Comparison of ENCODE assay signal across 16 cellular contexts in the genomic region with DNA sequence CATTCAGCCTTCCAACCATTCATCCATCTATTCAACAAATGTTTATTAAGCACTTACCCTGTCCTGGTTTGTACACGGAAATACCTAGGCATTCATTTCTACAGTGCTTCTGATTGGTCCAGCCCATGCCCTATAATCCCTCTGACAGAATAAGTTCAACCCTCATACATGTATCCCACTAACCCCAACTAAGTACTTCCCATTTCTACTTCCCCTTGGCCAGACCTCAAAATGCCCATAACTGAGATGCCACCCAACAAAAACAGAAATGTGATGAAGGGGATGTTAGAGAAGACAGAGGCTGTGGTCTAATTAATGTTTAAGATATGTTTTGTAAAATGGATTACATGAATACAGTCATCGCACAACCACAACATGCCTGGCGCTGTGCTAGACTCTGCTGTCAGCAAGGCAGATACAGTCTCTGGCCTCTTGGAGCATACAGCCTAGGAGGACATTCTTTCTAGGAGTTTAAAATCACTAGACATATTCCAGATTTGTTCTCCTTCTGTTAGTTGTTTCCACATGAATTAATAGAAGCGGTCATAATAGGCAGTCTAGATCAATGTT. TPM values are rescaled to one million over a fixed set of nuclear protein-coding genes. Genes with fewer than 3 reads are reported as not detected.
DNase-seq lines count a peak whose midpoint lies in the region; ATAC-seq and TF ChIP-seq lines count a peak whose summit lies in the region.
"Had no signal": no experiment of that assay in that cellular context is flagged by ENCODE, and none has a peak within 500 bp of the region (broad histone marks: within the 10 kb centered on the region; RNA-seq: fewer than 3 reads in every experiment).

No MANE protein-coding gene starts in this region.

- no peak for DNase-seq in Right ventricle myocardium superior
- no peak for DNase-seq in cardiac septum (ENCODE audit: low spot score)
- DNase-seq in KG1 (lab: John Stamatoyannopoulos, UW), result peak; percentile 67
- DNase-seq in activated CD8-positive, alpha-beta T cell treated with anti-CD3 and anti-CD28 coated beads for 36 hours, result peak; percentile 59
- DNase-seq in stimulated activated naive CD8-positive, alpha-beta T cell treated with anti-CD3 and anti-CD28 coated beads, Interleukin-15, amount 100 ng/mL, for 72 hours, result no peak
- no peak for DNase-seq in thyroid gland
- DNase-seq in activated CD8-positive, alpha-beta memory T cell treated with anti-CD3 and anti-CD28 coated beads, Interleukin-2, amount 10 ng/mL, durations not matched to agents 7 days and 5 days, result no peak
- no peak for DNase-seq in mesenteric fat pad (ENCODE audit: low spot score)
- DNase-seq: activated CD4-positive, CD25-positive, alpha-beta regulatory T cell; kidney glomerular epithelial cell; NCI-H2171; stimulated activated CD4-positive, alpha-beta T cell treated with anti-CD3 and anti-CD28 coated beads, Interleukin-12 subunit alpha, Interleukin-12 subunit beta, amount 100 ng/mL, for 4 hours had no signal

- H3K36me3 ChIP-seq in thyroid gland, result no peaks in the 10 kb centered on the region
- H3K36me3 ChIP-seq: gastroesophageal sphincter, neural progenitor cell had no signal

- no peak for TF ChIP-seq POLR2A in thyroid gland (IDR thresholded peaks at IDR 0.05)

- H3K4me1 Mint-ChIP-seq in activated CD8-positive, alpha-beta T cell treated with anti-CD3 and anti-CD28 coated beads for 36 hours (ENCODE audit: low read depth), result peaks cover 60% of the 10 kb centered on the region
- H3K4me1 Mint-ChIP-seq in stimulated activated naive CD8-positive, alpha-beta T cell treated with anti-CD3 and anti-CD28 coated beads, Interleukin-15, amount 100 ng/mL, for 72 hours, result peaks cover 51% of the 10 kb centered on the region
- peaks cover 58% of the 10 kb centered on the region for H3K4me1 Mint-ChIP-seq in activated CD8-positive, alpha-beta memory T cell treated with anti-CD3 and anti-CD28 coated beads, Interleukin-2, amount 10 ng/mL, durations not matched to agents 7 days and 5 days

- POLR2A ChIA-PET in activated CD8-positive, alpha-beta T cell treated with anti-CD3 and anti-CD28 coated beads for 36 hours (lab: Charles Lee), result interaction anchor here (0.6 to 7.6 kb wide), 3 partner anchors 21 to 126 kb away, joined by 3 to 43 read pairs (median 3); no protein-coding TSS in a partner anchor

- H3K4me3 ChIP-seq in thyroid gland (replicated peaks in 1 of 3), result no peak overlapping the region
- H3K4me3 ChIP-seq: gastroesophageal sphincter, K562, neural progenitor cell had no signal

- no peaks in the 10 kb centered on the region for H3K9me3 Mint-ChIP-seq in activated CD8-positive, alpha-beta T cell treated with anti-CD3 and anti-CD28 coated beads for 36 hours
- H3K9me3 Mint-ChIP-seq in stimulated activated naive CD8-positive, alpha-beta T cell treated with anti-CD3 and anti-CD28 coated beads, Interleukin-15, amount 100 ng/mL, for 72 hours, result no peaks in the 10 kb centered on the region
- no peaks in the 10 kb centered on the region for H3K9me3 Mint-ChIP-seq in activated CD8-positive, alpha-beta memory T cell treated with anti-CD3 and anti-CD28 coated beads, Interleukin-2, amount 10 ng/mL, durations not matched to agents 7 days and 5 days (ENCODE audit: low read depth)
- H3K9me3 Mint-ChIP-seq: CD14-positive monocyte, neural progenitor cell had no signal

- no peaks in the 10 kb centered on the region for H3K9me3 ChIP-seq in thyroid gland
- H3K9me3 ChIP-seq: gastroesophageal sphincter had no signal

- H3K4me1 ChIP-seq in thyroid gland, result no peaks in the 10 kb centered on the region
- H3K4me1 ChIP-seq: gastroesophageal sphincter had no signal

- no peak overlapping the region for H3K27ac Mint-ChIP-seq in activated CD8-positive, alpha-beta T cell treated with anti-CD3 and anti-CD28 coated beads for 36 hours
- H3K27ac Mint-ChIP-seq in stimulated activated naive CD8-positive, alpha-beta T cell treated with anti-CD3 and anti-CD28 coated beads, Interleukin-15, amount 100 ng/mL, for 72 hours, result peak overlapping the region in 1 of 2 donors; percentile 80
- H3K27ac Mint-ChIP-seq in activated CD8-positive, alpha-beta memory T cell treated with anti-CD3 and anti-CD28 coated beads, Interleukin-2, amount 10 ng/mL, durations not matched to agents 7 days and 5 days, result no peak overlapping the region
- H3K27ac Mint-ChIP-seq: CD14-positive monocyte, neural progenitor cell had no signal

- no peaks in the 10 kb centered on the region for H3K27me3 Mint-ChIP-seq in activated CD8-positive, alpha-beta T cell treated with anti-CD3 and anti-CD28 coated beads for 36 hours
- H3K27me3 Mint-ChIP-seq in stimulated activated naive CD8-positive, alpha-beta T cell treated with anti-CD3 and anti-CD28 coated beads, Interleukin-15, amount 100 ng/mL, for 72 hours, result no peaks in the 10 kb centered on the region
- H3K27me3 Mint-ChIP-seq in activated CD8-positive, alpha-beta memory T cell treated with anti-CD3 and anti-CD28 coated beads, Interleukin-2, amount 10 ng/mL, durations not matched to agents 7 days and 5 days, result no peaks in the 10 kb centered on the region

- peak; percentile 85 for ATAC-seq in Right ventricle myocardium superior (ENCODE audit: poor library complexity)
- peak; percentile 24 for ATAC-seq in activated CD8-positive, alpha-beta T cell treated with anti-CD3 and anti-CD28 coated beads for 36 hours
- peak; percentile 48 for ATAC-seq in stimulated activated naive CD8-positive, alpha-beta T cell treated with anti-CD3 and anti-CD28 coated beads, Interleukin-15, amount 100 ng/mL, for 72 hours
- no peak for ATAC-seq in activated CD8-positive, alpha-beta memory T cell treated with anti-CD3 and anti-CD28 coated beads, Interleukin-2, amount 10 ng/mL, durations not matched to agents 7 days and 5 days
- ATAC-seq: gastroesophageal sphincter, K562 had no signal

- intact Hi-C loops in Right ventricle myocardium superior (cut with DNase I), result no loop called here
- intact Hi-C loops in cardiac septum (cut with DNase I), result no loop called here
- intact Hi-C loops in activated CD8-positive, alpha-beta T cell treated with anti-CD3 and anti-CD28 coated beads for 36 hours (cut with micrococcal nuclease), result loop anchor here (5.0 kb wide), 2 partner anchors 33 to 63 kb away; no protein-coding TSS in a partner anchor
- intact Hi-C loops in thyroid gland (cut with DNase I), result no loop called here

- CTCF ChIA-PET in activated CD8-positive, alpha-beta T cell treated with anti-CD3 and anti-CD28 coated beads for 36 hours (lab: Charles Lee), result interaction anchor here (0.8 to 7.9 kb wide), 5 partner anchors 9 to 63 kb away, joined by 3 to 106 read pairs (median 4); no protein-coding TSS in a partner anchor
- CTCF ChIA-PET in activated CD8-positive, alpha-beta memory T cell treated with anti-CD3 and anti-CD28 coated beads, Interleukin-2, amount 10 ng/mL, durations not matched to agents 7 days and 5 days (lab: Charles Lee), result interaction anchor here (0.9 to 4.5 kb wide), 10 partner anchors 13 to 132 kb away, joined by 3 to 61 read pairs (median 8); no protein-coding TSS in a partner anchor

- H3K36me3 Mint-ChIP-seq in activated CD8-positive, alpha-beta T cell treated with anti-CD3 and anti-CD28 coated beads for 36 hours (ENCODE audit: low read depth), result peaks cover 59% of the 10 kb centered on the region
- peaks cover 52% of the 10 kb centered on the region for H3K36me3 Mint-ChIP-seq in activated CD8-positive, alpha-beta memory T cell treated with anti-CD3 and anti-CD28 coated beads, Interleukin-2, amount 10 ng/mL, durations not matched to agents 7 days and 5 days
- H3K36me3 Mint-ChIP-seq: neural progenitor cell had no signal

- no peaks in the 10 kb centered on the region for H3K27me3 ChIP-seq in thyroid gland
- H3K27me3 ChIP-seq: neural progenitor cell had no signal

- TF ChIP-seq CTCF in activated CD8-positive, alpha-beta T cell treated with anti-CD3 and anti-CD28 coated beads for 36 hours (IDR thresholded peaks at IDR 0.05), result no peak
- no peak for TF ChIP-seq CTCF in thyroid gland (IDR thresholded peaks at IDR 0.05)

- H3K27ac ChIP-seq in thyroid gland, result no peak overlapping the region
- H3K27ac ChIP-seq: gastroesophageal sphincter, neural progenitor cell had no signal

- 84 to 87% methylated on average over 4 of the region's 4 CpGs for WGBS in thyroid gland, 2 donors

- H3K4me3 Mint-ChIP-seq in activated CD8-positive, alpha-beta T cell treated with anti-CD3 and anti-CD28 coated beads for 36 hours, result no peak overlapping the region
- H3K4me3 Mint-ChIP-seq in stimulated activated naive CD8-positive, alpha-beta T cell treated with anti-CD3 and anti-CD28 coated beads, Interleukin-15, amount 100 ng/mL, for 72 hours, result no peak overlapping the region
- H3K4me3 Mint-ChIP-seq in activated CD8-positive, alpha-beta memory T cell treated with anti-CD3 and anti-CD28 coated beads, Interleukin-2, amount 10 ng/mL, durations not matched to agents 7 days and 5 days, result no peak overlapping the region
- H3K4me3 Mint-ChIP-seq: neural progenitor cell had no signal

RNA-seq across cellular contexts. Expression of a gene that starts 6.4 kb away (rescaled TPM):
- total RNA-seq in Right ventricle myocardium superior (0.91 TPM), cardiac septum (1.00 TPM), thyroid gland (10 to 100 TPM in 1 of 4 donors, 1 to 10 TPM in 3; 3.5 to 13.6 (median 4.8) TPM), mesenteric fat pad (5.3 TPM)
- 100 to 1,000 TPM; 379 to 388 TPM for total RNA-seq in activated CD8-positive, alpha-beta T cell treated with anti-CD3 and anti-CD28 coated beads for 36 hours
- 100 to 1,000 TPM; 304 to 332 TPM for total RNA-seq in activated CD8-positive, alpha-beta memory T cell treated with anti-CD3 and anti-CD28 coated beads, Interleukin-2, amount 10 ng/mL, durations not matched to agents 7 days and 5 days

RNA-seq across cellular contexts. Expression of a gene that starts 33.8 kb away (rescaled TPM):
- total RNA-seq in Right ventricle myocardium superior, result 0.16 TPM
- 1.2 TPM for total RNA-seq in cardiac septum
- 10 to 100 TPM; 90.0 to 93.5 TPM for total RNA-seq in activated CD8-positive, alpha-beta T cell treated with anti-CD3 and anti-CD28 coated beads for 36 hours
- under 1 TPM; 0.22 to 0.93 (median 0.37) TPM for total RNA-seq in thyroid gland
- total RNA-seq in activated CD8-positive, alpha-beta memory T cell treated with anti-CD3 and anti-CD28 coated beads, Interleukin-2, amount 10 ng/mL, durations not matched to agents 7 days and 5 days, result 100 to 1,000 TPM; 107 to 126 TPM
- 0.64 TPM for total RNA-seq in mesenteric fat pad

RNA-seq across cellular contexts. Expression of a gene that starts 58.4 kb away (rescaled TPM):
- total RNA-seq in Right ventricle myocardium superior (0.27 TPM), cardiac septum (1.0 TPM), thyroid gland (1 to 10 TPM in 1 of 4 donors, under 1 TPM in 3; 0.33 to 2.5 (median 0.76) TPM), mesenteric fat pad (0.84 TPM)
- total RNA-seq in activated CD8-positive, alpha-beta T cell treated with anti-CD3 and anti-CD28 coated beads for 36 hours, result 10 to 100 TPM; 65.9 to 67.8 TPM
- 100 to 1,000 TPM in 1 of 2 experiments, 10 to 100 TPM in 1; 59.3 to 105 TPM for total RNA-seq in activated CD8-positive, alpha-beta memory T cell treated with anti-CD3 and anti-CD28 coated beads, Interleukin-2, amount 10 ng/mL, durations not matched to agents 7 days and 5 days

Comparison
In these comparisons a context has a peak if more than half of its experiments do, and no peak if none do; other contexts are left out.
1. DNase-seq: peak in KG1 (single experiment) and activated CD8-positive, alpha-beta T cell treated with anti-CD3 and anti-CD28 coated beads for 36 hours (single experiment); none in Right ventricle myocardium superior (single experiment), cardiac septum (single experiment), stimulated activated naive CD8-positive, alpha-beta T cell treated with anti-CD3 and anti-CD28 coated beads, Interleukin-15, amount 100 ng/mL, for 72 hours (0 of 2), thyroid gland (0 of 2), activated CD8-positive, alpha-beta memory T cell treated with anti-CD3 and anti-CD28 coated beads, Interleukin-2, amount 10 ng/mL, durations not matched to agents 7 days and 5 days (single experiment) and mesenteric fat pad (single experiment).
2. RNA of a gene that starts 6.4 kb away (total RNA-seq): 379 to 388 TPM in activated CD8-positive, alpha-beta T cell treated with anti-CD3 and anti-CD28 coated beads for 36 hours and 304 to 332 TPM in activated CD8-positive, alpha-beta memory T cell treated with anti-CD3 and anti-CD28 coated beads, Interleukin-2, amount 10 ng/mL, durations not matched to agents 7 days and 5 days; 3.5 to 13.6 TPM in thyroid gland, 5.3 TPM in mesenteric fat pad (single experiment), 1.00 TPM in cardiac septum (single experiment) and 0.91 TPM in Right ventricle myocardium superior (single experiment); every median in the first group is over 10 times any median in the second.
3. RNA of a gene that starts 33.8 kb away (total RNA-seq): 107 to 126 TPM in activated CD8-positive, alpha-beta memory T cell treated with anti-CD3 and anti-CD28 coated beads, Interleukin-2, amount 10 ng/mL, durations not matched to agents 7 days and 5 days and 90.0 to 93.5 TPM in activated CD8-positive, alpha-beta T cell treated with anti-CD3 and anti-CD28 coated beads for 36 hours; 1.2 TPM in cardiac septum (single experiment), 0.64 TPM in mesenteric fat pad (single experiment), 0.22 to 0.93 TPM in thyroid gland and 0.16 TPM in Right ventricle myocardium superior (single experiment); every median in the first group is over 10 times any median in the second.
4. RNA of a gene that starts 58.4 kb away (total RNA-seq): 59.3 to 105 TPM in activated CD8-positive, alpha-beta memory T cell treated with anti-CD3 and anti-CD28 coated beads, Interleukin-2, amount 10 ng/mL, durations not matched to agents 7 days and 5 days and 65.9 to 67.8 TPM in activated CD8-positive, alpha-beta T cell treated with anti-CD3 and anti-CD28 coated beads for 36 hours; 1.0 TPM in cardiac septum (single experiment), 0.84 TPM in mesenteric fat pad (single experiment), 0.33 to 2.5 TPM in thyroid gland and 0.27 TPM in Right ventricle myocardium superior (single experiment); every median in the first group is over 10 times any median in the second.